ENCODE assay signal across 21 cellular contexts in genomic region chr2:207092803-207093202, GRCh38.
"Had no signal": no experiment of that assay in that cellular context is flagged by ENCODE, and none has a peak within 500 bp of the region (broad histone marks: within the 10 kb centered on the region; RNA-seq: fewer than 3 reads in every experiment).

No MANE protein-coding gene starts in this region.

- H3K36me3 ChIP-seq: ovary, right lobe of liver, transverse colon, uterus had no signal

- H3K4me1 ChIP-seq: body of pancreas, suprapubic skin had no signal

- H3K9me3 ChIP-seq: body of pancreas, gastroesophageal sphincter, ovary, psoas muscle, right lobe of liver, suprapubic skin, transverse colon, uterus had no signal

- H3K27ac ChIP-seq: body of pancreas, gastroesophageal sphincter, ovary, psoas muscle, right lobe of liver, suprapubic skin, transverse colon, uterus had no signal

- ATAC-seq: body of pancreas; esophagus mucosa; stimulated activated naive CD8-positive, alpha-beta T cell treated with anti-CD3 and anti-CD28 coated beads, Interleukin-15, amount 100 ng/mL, for 72 hours had no signal

- DNase-seq: activated B cell treated with CpG ODN at 0.5 μM for 24 hours; activated CD4-positive, alpha-beta memory T cell treated with anti-CD3 and anti-CD28 coated beads for 36 hours; activated CD4-positive, alpha-beta T cell treated with anti-CD3 and anti-CD28 coated beads for 4 hours; activated naive CD4-positive, alpha-beta T cell; activated naive CD8-positive, alpha-beta T cell treated with anti-CD3 and anti-CD28 coated beads for 36 hours; activated T-cell treated with anti-CD3 and anti-CD28 coated beads for 4 hours; body of pancreas; cortex of kidney; effector CD4-positive, alpha-beta T cell; islet precursor cell; ovary; psoas muscle; right lobe of liver; small intestine; stimulated activated CD4-positive, alpha-beta T cell treated with anti-CD3 and anti-CD28 coated beads, Interleukin-4, amount 100 ng/mL, for 1 hour; stimulated activated naive CD8-positive, alpha-beta T cell treated with anti-CD3 and anti-CD28 coated beads, Interleukin-15, amount 100 ng/mL, for 72 hours; transverse colon; uterus had no signal

- H3K27me3 ChIP-seq: body of pancreas, gastroesophageal sphincter, ovary, right lobe of liver, suprapubic skin, transverse colon, uterus had no signal

- H3K4me3 ChIP-seq: body of pancreas, gastroesophageal sphincter, ovary, psoas muscle, right lobe of liver, suprapubic skin, transverse colon, uterus had no signal
